ENCODE assay signal across 8 cellular contexts in genomic region chr5:56951131-56951945, GRCh38. TPM values are rescaled to one million over a fixed set of nuclear protein-coding genes. Genes with fewer than 3 reads are reported as not detected.
DNase-seq lines count a peak whose midpoint lies in the region; ATAC-seq, FAIRE-seq and TF ChIP-seq lines count a peak whose summit lies in the region.

No MANE protein-coding gene starts in this region.

- CTCF ChIA-PET in A549 (lab: Yijun Ruan, JAX): interaction anchor here (1.6 kb wide), 1 partner anchor 187 kb away, joined by 8 read pairs; no protein-coding TSS in a partner anchor

- H3K27me3 ChIP-seq in SJSA1 (replicated peaks): peaks cover 17% of the 10 kb centered on the region

- DNase-seq in A549 (ENCODE audit: low read depth in 1 of 2, low spot score in 1 of 2) (peak; percentile 22 to 31), SJSA1 (ENCODE audit: low read depth in 1 of 2, low spot score in 2 of 2) (peak; percentile 44 to 45), amygdala (lab: John Stamatoyannopoulos, UW) (peak in 40 of 56 donors; percentile 3 to 78 (median 36)), hepatic stellate cell (ENCODE audit: low spot score) (peak; percentile 34), retinal pigment epithelial cell (ENCODE audit: low read depth) (no peak), NCI-H446 treated with DMSO at 0.1 percent for 48 hours (lab: John Stamatoyannopoulos, UW) (no peak)

- H3K4me1 ChIP-seq in A549: peaks cover 14% of the 10 kb centered on the region; the same call in 2 of the 3 replicates
- peaks cover 18% of the 10 kb centered on the region for H3K4me1 ChIP-seq in SJSA1 (replicated peaks)

- TF ChIP-seq CTCF in A549 (IDR thresholded peaks at IDR 0.05) (no peak), retinal pigment epithelial cell (conservative IDR thresholded peaks at IDR 0.05; ENCODE audit: low read depth, low read length) (peak; percentile 4)

- no peak for TF ChIP-seq EP300 in A549 (IDR thresholded peaks at IDR 0.05)

- TF ChIP-seq RAD21 in A549 (conservative IDR thresholded peaks at IDR 0.05 in 1 of 2, IDR thresholded peaks at IDR 0.05 in 1 of 2): no peak

- H3K4me3 ChIP-seq in A549: peak overlapping the region; percentile 77
- peak overlapping the region; percentile 98 for H3K4me3 ChIP-seq in SJSA1
- H3K4me3 ChIP-seq in retinal pigment epithelial cell (ENCODE audit: low read length): peak overlapping the region; percentile 84

- H3K36me3 ChIP-seq in SJSA1: peaks cover 44% of the 10 kb centered on the region

- no peak for TF ChIP-seq POLR2A in A549 (IDR thresholded peaks at IDR 0.05; ENCODE audit: low read length)

- WGBS in A549 (ENCODE audit: missing lambda C conversion rate): 2% methylated on average over 17 of the region's 84 CpGs

- ATAC-seq in A549 (peak; percentile 65 to 67), GM18517 (IDR thresholded peaks at IDR 0.05; ENCODE audit: unreplicated experiment) (peak; percentile 45), HG02981 (IDR thresholded peaks at IDR 0.05; ENCODE audit: unreplicated experiment) (peak; percentile 44)

- no peak for FAIRE-seq in A549 (lab: Jason Lieb, UNC)

- POLR2A ChIA-PET in A549 (lab: Yijun Ruan, JAX): interaction anchor here (0.5 to 1.5 kb wide), 4 partner anchors 41 to 241 kb away, joined by 3 to 14 read pairs (median 3); partner anchors contain the start of gene GPBP1

- no peaks in the 10 kb centered on the region for H3K9me3 ChIP-seq in A549
- no peaks in the 10 kb centered on the region; the same call in 1 of the 2 replicates for H3K9me3 ChIP-seq in SJSA1 (replicated peaks)

- H3K4me2 ChIP-seq in A549: peak overlapping the region; percentile 84

- peak overlapping the region; percentile 86 to 98 for H3K27ac ChIP-seq in A549
- peak overlapping the region; percentile 83 for H3K27ac ChIP-seq in SJSA1

TF ChIP-seq in A549, 52 proteins besides CTCF, POLR2A, EP300 and RAD21:
- TF ChIP-seq HEYL (CRISPR knock-in tag; IDR thresholded peaks at IDR 0.05): no peak
- no peak for TF ChIP-seq CHD2 (IDR thresholded peaks at IDR 0.05; ENCODE audit: low read length, partially characterized antibody)
- TF ChIP-seq PHF8 (IDR thresholded peaks at IDR 0.05; ENCODE audit: borderline replicate concordance, low read depth): peak; percentile 54; the same call in 1 of the 2 replicates
- peak; percentile 12; the same call in 1 of the 2 replicates for TF ChIP-seq KDM5A (IDR thresholded peaks at IDR 0.05)
- no peak for TF ChIP-seq HOXA7 (CRISPR knock-in tag; IDR thresholded peaks at IDR 0.05)
TF ChIP-seq in A549: peak in this region for 2.

RNA-seq across cellular contexts. Expression of gene MIER3, which starts 0.6 kb away (rescaled TPM):
- polyA plus RNA-seq in A549 (2011; rRNA removed): 20.8 and 26.1 TPM in 2 replicates
- 3.3 and 3.5 TPM in 2 replicates for polyA plus RNA-seq in A549 (2012; cell fraction: cytosol; rRNA removed)
- polyA plus RNA-seq in A549 (2012; cell fraction: nucleus; rRNA removed): 5.0 and 5.7 TPM in 2 replicates
- polyA plus RNA-seq in A549 (2017; fragmentation: RNase III; extraction: RNeasy Plus Mini Kit Qiagen cat#74134 plus additional on column Dnase treatment): 9.4 to 10.0 TPM (median 9.7 TPM) in 3 replicates
- 26.4 and 33.6 TPM in 2 replicates for polyA minus RNA-seq in A549 (2011; rRNA and poly(A)+ RNA removed)
- 25.1 and 47.5 TPM in 2 replicates for total RNA-seq in SJSA1 (2014; rRNA removed; shearing (Covaris generic))

RNA-seq across cellular contexts. Expression of gene SETD9, which starts 41.9 kb away (rescaled TPM):
- polyA plus RNA-seq in A549 (2011; rRNA removed) (9.4 and 13.1 TPM in 2 replicates), A549 (2017; fragmentation: RNase III; extraction: RNeasy Plus Mini Kit Qiagen cat#74134 plus additional on column Dnase treatment) (8.5 to 9.4 TPM (median 8.7 TPM) in 3 replicates)
- 3.6 and 4.3 TPM in 2 replicates for polyA plus RNA-seq in A549 (2012; cell fraction: cytosol; rRNA removed)
- 1.2 and 1.9 TPM in 2 replicates for polyA plus RNA-seq in A549 (2012; cell fraction: nucleus; rRNA removed)
- polyA minus RNA-seq in A549 (2011; rRNA and poly(A)+ RNA removed): 2.9 and 3.0 TPM in 2 replicates
- total RNA-seq in SJSA1 (2014; rRNA removed; shearing (Covaris generic)): 17.8 and 24.3 TPM in 2 replicates

Comparison
In these comparisons a context has a peak if more than half of its experiments do, and no peak if none do; other contexts are left out.
1. DNase-seq: peak in A549 (2 of 2), SJSA1 (2 of 2), amygdala (40 of 56) and hepatic stellate cell (single experiment); none in retinal pigment epithelial cell (single experiment) and NCI-H446 treated with DMSO at 0.1 percent for 48 hours (single experiment).
2. Peak in every context shown above with its lines, with median percentiles within 50 percentile points of each other: ATAC-seq and H3K4me3 ChIP-seq.